ENCODE assay signal across 20 cellular contexts in the genomic region with DNA sequence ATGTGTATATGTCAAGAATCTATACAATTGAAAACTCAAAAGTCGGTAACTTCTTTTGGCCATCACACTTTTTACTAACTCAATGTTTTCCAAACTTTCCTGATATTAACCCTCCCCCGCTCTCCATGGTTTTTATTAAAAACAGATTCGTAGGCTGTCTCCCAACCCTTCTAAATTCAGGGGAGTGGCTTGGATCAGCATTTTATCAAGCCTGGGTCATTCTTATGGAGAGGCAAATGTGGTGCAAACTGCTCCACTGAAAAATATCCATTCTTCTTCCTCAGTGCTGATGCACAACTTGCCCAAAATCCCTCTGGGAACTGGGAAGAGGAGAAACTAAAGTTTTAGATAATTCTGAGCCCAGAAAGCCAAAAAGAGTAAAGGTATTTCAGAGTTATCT.
"Had no signal": no experiment of that assay in that cellular context is flagged by ENCODE, and none has a peak within 500 bp of the region (broad histone marks: within the 10 kb centered on the region; RNA-seq: fewer than 3 reads in every experiment).

No MANE protein-coding gene starts in this region.

- H3K27ac ChIP-seq: epithelial cell of prostate, foreskin keratinocyte, hepatocyte, left ventricle myocardium inferior, lower lobe of right lung, neural progenitor cell, ovary, right lobe of liver, spleen, stomach had no signal

- H3K79me2 ChIP-seq: hepatocyte had no signal

- DNase-seq: cerebellar nuclear complex; effector memory CD8-positive, alpha-beta T cell; foreskin keratinocyte; kidney; left cardiac atrium; left ventricle myocardium inferior; lower lobe of right lung; midbrain; ovary; right lobe of liver; spleen; stimulated activated CD4-positive, alpha-beta T cell treated with anti-CD3 and anti-CD28 coated beads, Interleukin-15, amount 100 ng/mL, for 24 hours; stimulated activated CD4-positive, alpha-beta T cell treated with anti-CD3 and anti-CD28 coated beads, Interleukin-1b, Interleukin-23, amount 100 ng/mL, for 48 hours; stimulated activated CD4-positive, alpha-beta T cell treated with anti-CD3 and anti-CD28 coated beads, Interleukin-4, amount 100 ng/mL, for 4 hours; stimulated activated naive B cell treated with anti-CD40 and anti-IgM and Interleukin-4, amounts not matched to agents 10 μg/mL and 1 μg/mL and 100 μg/mL, for 72 hours; stomach had no signal

- H2AFZ ChIP-seq: hepatocyte, neural progenitor cell had no signal

- H3K4me1 ChIP-seq: foreskin keratinocyte, left ventricle myocardium inferior, lower lobe of right lung, right lobe of liver, spleen, stomach had no signal

- H3K9ac ChIP-seq: neural progenitor cell had no signal

- H3K4me3 ChIP-seq: hepatocyte, left ventricle myocardium inferior, lower lobe of right lung, neural progenitor cell, ovary, right lobe of liver, spleen, stomach had no signal

- H3K9me3 ChIP-seq: left ventricle myocardium inferior, lower lobe of right lung, ovary, right lobe of liver, spleen, stomach had no signal

- ATAC-seq: effector memory CD8-positive, alpha-beta T cell; foreskin keratinocyte; left cardiac atrium; lower lobe of right lung; natural killer cell treated with Interleukin-12 subunit alpha and Interleukin-12 subunit beta and Interleukin-15 and Interleukin-18, amount 100 ng/mL, for 72 hours; right lobe of liver; stimulated activated naive B cell treated with anti-CD40 and anti-IgM and Interleukin-4, amounts not matched to agents 10 μg/mL and 1 μg/mL and 100 μg/mL, for 72 hours had no signal

- H3K36me3 ChIP-seq: left ventricle myocardium inferior, lower lobe of right lung, neural progenitor cell, ovary, right lobe of liver, stomach had no signal

- H3K4me2 ChIP-seq: hepatocyte, neural progenitor cell had no signal

- H3K27me3 ChIP-seq: foreskin keratinocyte, hepatocyte, neural progenitor cell, ovary, right lobe of liver, spleen, stomach had no signal
